ENCODE assay signal across 1 cellular context in the genomic region with DNA sequence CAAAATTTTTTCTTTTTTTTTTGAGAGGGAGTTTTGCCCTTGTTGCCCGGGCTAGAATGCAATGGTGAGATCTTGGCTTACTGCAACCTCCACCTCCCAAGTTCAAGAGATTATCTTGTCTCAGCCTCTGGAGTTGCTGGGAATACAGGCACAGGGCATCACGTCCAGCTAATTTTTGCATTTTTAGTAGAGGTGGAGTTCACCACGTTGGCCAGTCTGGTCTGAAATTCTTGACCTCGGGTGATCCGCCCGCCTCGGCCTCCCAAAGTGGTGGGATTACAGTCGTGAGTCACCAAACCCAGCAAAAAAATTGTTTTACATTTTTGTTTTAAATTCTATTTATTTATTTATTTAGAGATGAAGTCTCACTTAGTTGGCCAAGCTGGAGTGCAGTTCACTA.
TF ChIP-seq lines count a peak whose summit lies in the region.

No MANE protein-coding gene starts in this region.

TF ChIP-seq in HepG2, 621 proteins besides CTCF, POLR2A, EP300 and RAD21:
- TF ChIP-seq MZF1 (CRISPR knock-in tag; IDR thresholded peaks at IDR 0.05; ENCODE audit: borderline replicate concordance) (no peak), FOXO4 (CRISPR knock-in tag; conservative IDR thresholded peaks at IDR 0.05) (0 out of 2 replicates have a peak, but pooled peaks have one; percentile 25)
TF ChIP-seq in HepG2: peak in this region for 1.
